ENCODE assay signal across 8 cellular contexts in genomic region chr16:8796469-8797363, GRCh38. TPM values are rescaled to one million over a fixed set of nuclear protein-coding genes. Genes with fewer than 3 reads are reported as not detected.
DNase-seq lines count a peak whose midpoint lies in the region; ATAC-seq, FAIRE-seq and TF ChIP-seq lines count a peak whose summit lies in the region.

No MANE protein-coding gene starts in this region.

- H3K36me3 ChIP-seq in adipocyte (ENCODE audit: control insufficient read depth, insufficient read depth, low read length, severe bottlenecking): peaks cover 9% of the 10 kb centered on the region
- peaks cover under 1 to 21% of the 10 kb centered on the region in 2 experiments for H3K36me3 ChIP-seq in HepG2 (replicated peaks in 1 of 2; ENCODE audit: control insufficient read depth in 1 of 2, insufficient read depth in 2 of 2, low read length in 2 of 2)

- H3K4me1 ChIP-seq in adipocyte (ENCODE audit: control insufficient read depth, insufficient read depth, low read length): peaks cover 28% of the 10 kb centered on the region
- peaks cover 45% of the 10 kb centered on the region for H3K4me1 ChIP-seq in HepG2 (ENCODE audit: insufficient read depth, low read length)

- H3K9me3 ChIP-seq in adipocyte (ENCODE audit: control insufficient read depth, low read length) (no peaks in the 10 kb centered on the region), HepG2 (ENCODE audit: low read length) (no peaks in the 10 kb centered on the region)

- no peak for FAIRE-seq in HepG2 (lab: Jason Lieb, UNC)

- peak overlapping the region; percentile 62 for H3K27ac ChIP-seq in HepG2 (ENCODE audit: extremely low read length, insufficient read depth, low read length)

- peak overlapping the region; percentile 100 for H3K9ac ChIP-seq in adipocyte (ENCODE audit: low read length)
- peak overlapping the region; percentile 93 for H3K9ac ChIP-seq in HepG2 (ENCODE audit: insufficient read depth, low read depth, low read length)

- H2AFZ ChIP-seq in HepG2 (ENCODE audit: low read length): peak overlapping the region; percentile 66

- H3K79me2 ChIP-seq in HepG2 (ENCODE audit: insufficient read depth, low read length): peaks cover 58% of the 10 kb centered on the region

- POLR2A ChIA-PET in HepG2 (lab: Yijun Ruan, JAX): interaction anchor here (0.7 to 2.5 kb wide), 13 partner anchors 8 to 144 kb away, joined by 3 to 19 read pairs (median 4); partner anchors contain the start of gene CARHSP1

- intact Hi-C loops in activated naive CD4-positive, alpha-beta T cell treated with anti-CD3 and anti-CD28 coated beads for 36 hours (cut with micrococcal nuclease): loop anchor here (1.0 to 5.0 kb wide), 9 partner anchors 72 to 338 kb away; partner anchors contain the start of genes HAPSTR1, METTL22 and USP7
- intact Hi-C loops in HepG2 (cut with micrococcal nuclease; ENCODE audit: unreplicated experiment): loop anchor here (2.0 kb wide), 2 partner anchors 56 to 66 kb away; no protein-coding TSS in a partner anchor

- TF ChIP-seq RAD21 in HepG2 (CRISPR knock-in tag; IDR thresholded peaks at IDR 0.05): no peak

- H3K4me2 ChIP-seq in HepG2 (ENCODE audit: low read depth, low read length): peak overlapping the region; percentile 95

- in situ Hi-C loops in HepG2 (cut with HindIII; ENCODE audit: extremely low pct_ligation_motif_present, low pct_unique_long_range_greater_than_20kb): loop anchor here (5.0 kb wide), 2 partner anchors 139 to 229 kb away; no protein-coding TSS in a partner anchor

- CTCF ChIA-PET in activated naive CD4-positive, alpha-beta T cell treated with anti-CD3 and anti-CD28 coated beads for 36 hours (lab: Charles Lee): no interaction called here
- CTCF ChIA-PET in HepG2 (lab: Yijun Ruan, JAX; ENCODE audit: low intra/inter-chr PET ratio, low total read pairs): interaction anchor here (1.1 to 1.5 kb wide), 2 partner anchors 136 to 229 kb away, joined by 4 to 5 read pairs; no protein-coding TSS in a partner anchor

- H3K27me3 Mint-ChIP-seq in activated naive CD4-positive, alpha-beta T cell treated with anti-CD3 and anti-CD28 coated beads for 36 hours (ENCODE audit: low read depth): no peaks in the 10 kb centered on the region
- H3K27me3 Mint-ChIP-seq in type B pancreatic cell: no peaks in the 10 kb centered on the region

- no peak for DNase-seq in activated naive CD4-positive, alpha-beta T cell treated with anti-CD3 and anti-CD28 coated beads for 36 hours
- no peak for DNase-seq in activated naive CD4-positive, alpha-beta T cell treated with Interleukin-2 at 50 U/mL for 16 hours
- DNase-seq in adipocyte (ENCODE audit: low read depth): no peak
- no peak for DNase-seq in HepG2 (ENCODE audit: low spot score)
- no peak for DNase-seq in type B pancreatic cell (ENCODE audit: extremely low spot score, unreplicated experiment)
- DNase-seq in H4 (ENCODE audit: low spot score): no peak
- DNase-seq in 8988T: no peak

- TF ChIP-seq CTCF in HepG2 (CRISPR knock-in tag; IDR thresholded peaks at IDR 0.05): peak; percentile 26; the same call in 1 of the 2 replicates
- peak; percentile 23 for TF ChIP-seq CTCF in type B pancreatic cell (conservative IDR thresholded peaks at IDR 0.05)

- WGBS in HepG2 (ENCODE audit: low lambda C conversion rate): 39% methylated on average over 14 of the region's 14 CpGs

- H3K4me3 Mint-ChIP-seq in activated naive CD4-positive, alpha-beta T cell treated with anti-CD3 and anti-CD28 coated beads for 36 hours: peak overlapping the region; percentile 95
- H3K4me3 Mint-ChIP-seq in type B pancreatic cell: peak overlapping the region; percentile 98

- H3K4me3 ChIP-seq in adipocyte (ENCODE audit: low read length) (peak overlapping the region; percentile 99), HepG2 (replicated peaks in 1 of 3; ENCODE audit: insufficient read depth in 1 of 3, low read depth in 2 of 3, low read length in 3 of 3) (peak overlapping the region; percentile 85 to 87 (median 86))

- H3K4me1 Mint-ChIP-seq in activated naive CD4-positive, alpha-beta T cell treated with anti-CD3 and anti-CD28 coated beads for 36 hours (ENCODE audit: low read depth): peaks cover 51% of the 10 kb centered on the region
- H3K4me1 Mint-ChIP-seq in type B pancreatic cell (ENCODE audit: unreplicated experiment): peaks cover 32% of the 10 kb centered on the region

- peaks cover 16% of the 10 kb centered on the region for H4K20me1 ChIP-seq in HepG2 (ENCODE audit: insufficient read depth, low read length)

- TF ChIP-seq EP300 in HepG2 (IDR thresholded peaks at IDR 0.05; ENCODE audit: low read depth in 2 of 2, low read length in 2 of 2) (no peak), HepG2 (CRISPR knock-in tag; IDR thresholded peaks at IDR 0.05; ENCODE audit: borderline replicate concordance) (no peak)

- peak; percentile 12 for ATAC-seq in HepG2
- ATAC-seq in GM21447 (IDR thresholded peaks at IDR 0.05; ENCODE audit: unreplicated experiment): no peak

- TSS peak; percentile 88 for BruUV-seq in HepG2 (replicated peaks; lab: Mats Ljungman, UMichigan)

- peaks cover 19% of the 10 kb centered on the region for H3K36me3 Mint-ChIP-seq in activated naive CD4-positive, alpha-beta T cell treated with anti-CD3 and anti-CD28 coated beads for 36 hours (ENCODE audit: low read depth)
- no peaks in the 10 kb centered on the region for H3K36me3 Mint-ChIP-seq in type B pancreatic cell

- H3K27me3 ChIP-seq in adipocyte (replicated peaks; ENCODE audit: control insufficient read depth, insufficient read depth, low read length) (no peaks in the 10 kb centered on the region), HepG2 (ENCODE audit: control insufficient read depth in 1 of 2, insufficient read depth in 2 of 2, low read length in 2 of 2) (no peaks in the 10 kb centered on the region; a peak in 1 of 5 replicates)

- H3K9me3 Mint-ChIP-seq in activated naive CD4-positive, alpha-beta T cell treated with anti-CD3 and anti-CD28 coated beads for 36 hours: no peaks in the 10 kb centered on the region
- H3K9me3 Mint-ChIP-seq in type B pancreatic cell: no peaks in the 10 kb centered on the region

- TF ChIP-seq POLR2A in HepG2 (IDR thresholded peaks at IDR 0.05; ENCODE audit: insufficient read depth in 1 of 2, low read depth in 2 of 2, low read length in 2 of 2): peak in 1 of 2 experiments; percentile 45; a peak in 1 of 4 replicates

- peak overlapping the region; percentile 91 for H3K27ac Mint-ChIP-seq in activated naive CD4-positive, alpha-beta T cell treated with anti-CD3 and anti-CD28 coated beads for 36 hours
- H3K27ac Mint-ChIP-seq in type B pancreatic cell: peak overlapping the region; percentile 87

RNA-seq across cellular contexts. Expression of gene TMEM186, which starts 0.7 kb away (rescaled TPM):
- 10 to 100 TPM; 12.1 to 12.6 TPM for total RNA-seq in activated naive CD4-positive, alpha-beta T cell treated with anti-CD3 and anti-CD28 coated beads for 36 hours
- total RNA-seq in HepG2 (2016; rRNA removed; fragmentation: Illumina TruSeq; extraction: Trizol): 19.2 and 19.3 TPM in 2 replicates
- 4.9 and 5.3 TPM in 2 replicates for total RNA-seq in HepG2 (2016; cell fraction: cytosol; rRNA removed; fragmentation: Illumina TruSeq; extraction: Trizol; ENCODE audit: low read depth)
- total RNA-seq in HepG2 (2016; cell fraction: insoluble cytoplasmic fraction; rRNA removed; fragmentation: Illumina TruSeq; extraction: Trizol): 18.1 and 21.2 TPM in 2 replicates
- 9.4 TPM in 2 replicates for total RNA-seq in HepG2 (2016; cell fraction: membrane; rRNA removed; fragmentation: Illumina TruSeq; extraction: Trizol)
- total RNA-seq in HepG2 (2016; cell fraction: nucleus; rRNA removed; fragmentation: Illumina TruSeq; extraction: Trizol): 10.8 and 14.1 TPM in 2 replicates
- polyA plus RNA-seq in HepG2 (2011; rRNA removed): 16.2 and 16.6 TPM in 2 replicates
- 17.9 and 19.7 TPM in 2 replicates for polyA plus RNA-seq in HepG2 (2011; cell fraction: cytosol; rRNA removed)
- 7.4 and 11.7 TPM in 2 replicates for polyA plus RNA-seq in HepG2 (2011; cell fraction: nucleus; rRNA removed)
- polyA plus RNA-seq in HepG2 (2012): 19.9 and 20.0 TPM in 2 replicates
- 4.0 and 4.6 TPM in 2 replicates for polyA plus RNA-seq in HepG2 (2016; cell fraction: cytosol; fragmentation: Illumina TruSeq; extraction: Trizol; ENCODE audit: low read depth)
- polyA plus RNA-seq in HepG2 (2016; cell fraction: insoluble cytoplasmic fraction; fragmentation: Illumina TruSeq; extraction: Trizol; ENCODE audit: low read depth): 23.9 and 26.4 TPM in 2 replicates
- 8.6 and 8.7 TPM in 2 replicates for polyA plus RNA-seq in HepG2 (2016; cell fraction: membrane; fragmentation: Illumina TruSeq; extraction: Trizol; ENCODE audit: low read depth)
- 25.3 and 26.3 TPM in 2 replicates for polyA plus RNA-seq in HepG2 (2016; cell fraction: nucleus; fragmentation: Illumina TruSeq; extraction: Trizol; ENCODE audit: insufficient read depth, low read depth)
- 14.0 and 14.7 TPM in 2 replicates for polyA minus RNA-seq in HepG2 (2011; rRNA and poly(A)+ RNA removed; ENCODE audit: low replicate concordance)
- 4.7 and 5.1 TPM in 2 replicates for polyA minus RNA-seq in HepG2 (2011; cell fraction: cytosol; rRNA and poly(A)+ RNA removed)
- 5.2 and 6.5 TPM in 2 replicates for polyA minus RNA-seq in HepG2 (2011; cell fraction: nucleus; rRNA and poly(A)+ RNA removed)
- total RNA-seq in type B pancreatic cell (ENCODE audit: low replicate concordance): 14.2 and 18.4 TPM in 2 replicates
- total RNA-seq in H4 (2014; rRNA removed; shearing (Covaris generic)): 6.3 and 9.6 TPM in 2 replicates

RNA-seq across cellular contexts. Expression of gene PMM2, which starts 0.9 kb away (rescaled TPM):
- total RNA-seq in activated naive CD4-positive, alpha-beta T cell treated with anti-CD3 and anti-CD28 coated beads for 36 hours: 10 to 100 TPM; 20.1 to 20.8 TPM
- total RNA-seq in HepG2 (2016; rRNA removed; fragmentation: Illumina TruSeq; extraction: Trizol) (93.7 and 100 TPM in 2 replicates), type B pancreatic cell (ENCODE audit: low replicate concordance) (35.5 and 64.3 TPM in 2 replicates)
- total RNA-seq in HepG2 (2016; cell fraction: cytosol; rRNA removed; fragmentation: Illumina TruSeq; extraction: Trizol; ENCODE audit: low read depth): 13.5 and 14.5 TPM in 2 replicates
- 86.4 and 94.6 TPM in 2 replicates for total RNA-seq in HepG2 (2016; cell fraction: insoluble cytoplasmic fraction; rRNA removed; fragmentation: Illumina TruSeq; extraction: Trizol)
- 34.1 and 38.1 TPM in 2 replicates for total RNA-seq in HepG2 (2016; cell fraction: membrane; rRNA removed; fragmentation: Illumina TruSeq; extraction: Trizol)
- total RNA-seq in HepG2 (2016; cell fraction: nucleus; rRNA removed; fragmentation: Illumina TruSeq; extraction: Trizol): 95.2 and 107 TPM in 2 replicates
- polyA plus RNA-seq in HepG2 (2011; rRNA removed): 50.5 and 52.2 TPM in 2 replicates
- polyA plus RNA-seq in HepG2 (2011; cell fraction: cytosol; rRNA removed): 38.6 and 40.1 TPM in 2 replicates
- polyA plus RNA-seq in HepG2 (2011; cell fraction: nucleus; rRNA removed): 58.3 and 59.2 TPM in 2 replicates
- polyA plus RNA-seq in HepG2 (2012): 46.5 and 55.2 TPM in 2 replicates
- 9.4 and 10.2 TPM in 2 replicates for polyA plus RNA-seq in HepG2 (2016; cell fraction: cytosol; fragmentation: Illumina TruSeq; extraction: Trizol; ENCODE audit: low read depth)
- polyA plus RNA-seq in HepG2 (2016; cell fraction: insoluble cytoplasmic fraction; fragmentation: Illumina TruSeq; extraction: Trizol; ENCODE audit: low read depth): 85.4 and 97.6 TPM in 2 replicates
- polyA plus RNA-seq in HepG2 (2016; cell fraction: membrane; fragmentation: Illumina TruSeq; extraction: Trizol; ENCODE audit: low read depth): 26.6 and 29.3 TPM in 2 replicates
- 91.3 and 91.5 TPM in 2 replicates for polyA plus RNA-seq in HepG2 (2016; cell fraction: nucleus; fragmentation: Illumina TruSeq; extraction: Trizol; ENCODE audit: insufficient read depth, low read depth)
- polyA minus RNA-seq in HepG2 (2011; rRNA and poly(A)+ RNA removed; ENCODE audit: low replicate concordance): 21.7 and 40.5 TPM in 2 replicates
- polyA minus RNA-seq in HepG2 (2011; cell fraction: cytosol; rRNA and poly(A)+ RNA removed): 18.1 and 22.2 TPM in 2 replicates
- 126 and 133 TPM in 2 replicates for polyA minus RNA-seq in HepG2 (2011; cell fraction: nucleus; rRNA and poly(A)+ RNA removed)
- 33.6 and 34.9 TPM in 2 replicates for total RNA-seq in H4 (2014; rRNA removed; shearing (Covaris generic))
